28 cellular contexts compared by ENCODE assay signal in the genomic region with DNA sequence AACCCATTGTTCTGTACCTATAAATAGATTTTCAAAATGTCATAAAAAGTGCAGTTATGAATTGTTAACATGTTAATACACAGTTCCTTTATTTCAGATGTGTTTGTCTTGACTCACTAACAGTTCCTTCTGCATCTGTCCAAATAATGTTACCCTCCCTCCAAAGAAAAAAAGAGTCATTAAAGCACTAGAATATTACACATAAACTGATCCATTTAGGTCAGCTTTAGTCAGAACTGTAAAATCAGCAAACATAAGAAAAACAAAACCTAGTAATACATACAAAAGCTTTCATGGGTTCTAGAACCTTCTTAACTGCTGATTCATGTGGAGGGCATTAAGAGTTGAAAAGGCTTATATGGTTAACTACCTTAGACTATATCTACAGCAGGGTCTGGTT.
"Had no signal": no experiment of that assay in that cellular context is flagged by ENCODE, and none has a peak within 500 bp of the region (broad histone marks: within the 10 kb centered on the region; RNA-seq: fewer than 3 reads in every experiment).

No MANE protein-coding gene starts in this region.

- DNase-seq: activated CD4-positive, alpha-beta T cell treated with anti-CD3 and anti-CD28 coated beads, Interleukin-2, amount 10 ng/mL, durations not matched to agents 24 days and 14 days; activated CD4-positive, alpha-beta T cell treated with anti-CD3 and anti-CD28 coated beads, Interleukin-2, amount 50 U/mL, for 4 hours; activated gamma-delta T cell; activated naive CD4-positive, alpha-beta T cell treated with anti-CD3 and anti-CD28 coated beads for 36 hours; activated naive CD8-positive, alpha-beta T cell treated with anti-CD3 and anti-CD28 coated beads, Interleukin-2, amount 50 U/mL, for 24 hours; activated T-cell treated with anti-CD3 and anti-CD28 coated beads, Interleukin-2, amount 50 U/mL, for 1 hour; anterior cingulate cortex; central memory CD4-positive, alpha-beta T cell; MM.1S; MV-4-11; NCI-H1092; NCI-H1436 treated with DMSO at 0.1 percent for 48 hours; NCI-H1694 treated with DMSO at 0.1 percent for 48 hours; NCI-H2029; NCI-H2171; NCI-H510A; NCI-H526; NCI-H748 treated with DMSO at 0.1 percent for 48 hours; NK-92 treated with Interleukin-12 subunit alpha and Interleukin-12 subunit beta, amount 100 ng/mL, for 24 hours; PC-9; Right ventricle myocardium superior; SW 1271; T1000 had no signal

- FAIRE-seq: colon had no signal

- H3K9me3 Mint-ChIP-seq: activated CD4-positive, alpha-beta T cell treated with anti-CD3 and anti-CD28 coated beads, Interleukin-2, amount 10 ng/mL, durations not matched to agents 24 days and 14 days; activated naive CD8-positive, alpha-beta T cell treated with anti-CD3 and anti-CD28 coated beads, Interleukin-2, amount 50 U/mL, for 24 hours; activated T-helper 2 cell treated with anti-CD3 and anti-CD28 coated beads, Interferon-gamma antibody, Interleukin-2, Interleukin-4, amounts not matched to agents 10 μg/mL and 5 μg/mL and 100 μg/mL, durations not matched to agents 14 hours and 24 hours and 36 hours had no signal

- H3K4me3 ChIP-seq: PC-9 had no signal

- ATAC-seq: activated naive CD8-positive, alpha-beta T cell treated with anti-CD3 and anti-CD28 coated beads, Interleukin-2, amount 50 U/mL, for 24 hours had no signal

- H3K27me3 Mint-ChIP-seq: activated CD4-positive, alpha-beta T cell treated with anti-CD3 and anti-CD28 coated beads, Interleukin-2, amount 10 ng/mL, durations not matched to agents 24 days and 14 days; activated naive CD8-positive, alpha-beta T cell; activated naive CD8-positive, alpha-beta T cell treated with anti-CD3 and anti-CD28 coated beads, Interleukin-2, amount 50 U/mL, for 24 hours; brain had no signal

- H3K27ac ChIP-seq: KMS-11, PC-9 had no signal

- H3K4me3 Mint-ChIP-seq: activated CD4-positive, alpha-beta T cell treated with anti-CD3 and anti-CD28 coated beads, Interleukin-2, amount 10 ng/mL, durations not matched to agents 24 days and 14 days; activated naive CD4-positive, alpha-beta T cell treated with anti-CD3 and anti-CD28 coated beads for 36 hours; activated naive CD8-positive, alpha-beta T cell; activated naive CD8-positive, alpha-beta T cell treated with anti-CD3 and anti-CD28 coated beads, Interleukin-2, amount 50 U/mL, for 24 hours; brain had no signal

- H3K27ac Mint-ChIP-seq: activated CD4-positive, alpha-beta T cell treated with anti-CD3 and anti-CD28 coated beads, Interleukin-2, amount 10 ng/mL, durations not matched to agents 24 days and 14 days; activated naive CD4-positive, alpha-beta T cell treated with anti-CD3 and anti-CD28 coated beads for 36 hours; activated naive CD8-positive, alpha-beta T cell treated with anti-CD3 and anti-CD28 coated beads, Interleukin-2, amount 50 U/mL, for 24 hours; activated T-helper 2 cell treated with anti-CD3 and anti-CD28 coated beads, Interferon-gamma antibody, Interleukin-2, Interleukin-4, amounts not matched to agents 10 μg/mL and 5 μg/mL and 100 μg/mL, durations not matched to agents 14 hours and 24 hours and 36 hours had no signal
